8 cellular contexts compared by ENCODE assay signal in the genomic region with DNA sequence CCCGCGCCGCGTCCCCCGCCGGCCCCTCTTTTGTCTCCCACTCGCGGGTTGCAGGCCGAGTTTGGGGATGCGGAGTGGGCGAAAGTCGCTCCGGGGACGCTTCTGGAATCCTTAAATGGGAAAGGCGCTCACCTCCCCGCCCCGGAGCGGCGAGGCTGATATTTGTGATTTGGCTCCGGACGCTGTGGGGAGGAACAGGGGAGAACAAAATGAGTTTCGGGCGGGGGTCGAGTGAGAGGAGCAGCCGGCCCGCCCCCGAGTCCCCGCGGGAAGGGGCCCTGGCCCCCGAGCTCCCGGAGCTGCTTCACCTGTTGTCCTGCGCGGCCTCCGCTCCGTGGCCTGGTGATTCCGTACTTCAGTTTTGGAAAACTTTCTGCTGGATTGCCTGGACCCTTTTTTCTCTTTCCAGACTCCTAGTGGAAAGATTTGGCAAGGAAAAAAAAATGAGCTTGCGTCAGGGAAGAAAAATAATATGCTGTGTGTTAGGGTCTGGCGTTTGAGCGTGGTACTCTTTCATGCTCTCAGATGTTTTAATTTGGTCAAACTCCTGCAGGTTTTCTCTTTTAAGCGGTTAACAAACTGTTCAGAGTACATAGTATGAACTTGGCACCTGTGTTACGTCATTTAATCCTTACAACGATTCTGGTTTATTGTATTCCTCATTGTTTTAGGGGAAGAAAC. TPM values are rescaled to one million over a fixed set of nuclear protein-coding genes. Genes with fewer than 3 reads are reported as not detected.
A peak's percentile ranks its signal among the peaks of the same experiment; 100 is the strongest.
DNase-seq lines count a peak whose midpoint lies in the region; ATAC-seq and TF ChIP-seq lines count a peak whose summit lies in the region.

No MANE protein-coding gene starts in this region.

- DNase-seq in A172 (ENCODE audit: low spot score) = peak; percentile 39
- DNase-seq in NCI-H1092 treated with DMSO at 0.1 percent for 48 hours (lab: John Stamatoyannopoulos, UW) = peak; percentile 25
- no peak for DNase-seq in activated T-cell treated with anti-CD3 and anti-CD28 coated beads, Interleukin-2, amount 50 U/mL, for 24 hours
- DNase-seq in fibroblast of villous mesenchyme (ENCODE audit: low read depth) = peak; percentile 79
- peak; percentile 85 for DNase-seq in osteocyte (ENCODE audit: extremely low spot score, unreplicated experiment)
- DNase-seq in NK-92 treated with Interleukin-12 subunit alpha and Interleukin-12 subunit beta, amount 100 ng/mL, for 24 hours (lab: John Stamatoyannopoulos, UW) = no peak

- no peaks in the 10 kb centered on the region for H3K9me3 Mint-ChIP-seq in activated T-cell treated with anti-CD3 and anti-CD28 coated beads, Interleukin-2, amount 50 U/mL, for 24 hours
- no peaks in the 10 kb centered on the region for H3K9me3 Mint-ChIP-seq in osteocyte (ENCODE audit: unreplicated experiment)

- peaks cover 27% of the 10 kb centered on the region for H3K27me3 Mint-ChIP-seq in activated T-cell treated with anti-CD3 and anti-CD28 coated beads, Interleukin-2, amount 50 U/mL, for 24 hours
- H3K27me3 Mint-ChIP-seq in osteocyte (ENCODE audit: unreplicated experiment) = no peaks in the 10 kb centered on the region

- H3K27ac Mint-ChIP-seq in activated T-cell treated with anti-CD3 and anti-CD28 coated beads, Interleukin-2, amount 50 U/mL, for 24 hours = peak overlapping the region; percentile 73
- H3K27ac Mint-ChIP-seq in osteocyte (ENCODE audit: unreplicated experiment) = peak overlapping the region; percentile 93

- peak overlapping the region; percentile 85 for H3K4me3 ChIP-seq in fibroblast of villous mesenchyme (ENCODE audit: low read depth, low read length)

- H3K4me3 Mint-ChIP-seq in activated T-cell treated with anti-CD3 and anti-CD28 coated beads, Interleukin-2, amount 50 U/mL, for 24 hours = peak overlapping the region; percentile 83
- H3K4me3 Mint-ChIP-seq in osteocyte (ENCODE audit: unreplicated experiment) = peak overlapping the region; percentile 83

- ATAC-seq in GM19351 (IDR thresholded peaks at IDR 0.05; ENCODE audit: unreplicated experiment) (peak; percentile 0), GM18502 (IDR thresholded peaks at IDR 0.05; ENCODE audit: poor library complexity, unreplicated experiment) (no peak)

- peaks cover 30% of the 10 kb centered on the region for H3K4me1 Mint-ChIP-seq in activated T-cell treated with anti-CD3 and anti-CD28 coated beads, Interleukin-2, amount 50 U/mL, for 24 hours (ENCODE audit: low read depth)
- H3K4me1 Mint-ChIP-seq in osteocyte (ENCODE audit: unreplicated experiment) = peaks cover 58% of the 10 kb centered on the region

- peak; percentile 41 for TF ChIP-seq CTCF in fibroblast of villous mesenchyme (IDR thresholded peaks at IDR 0.05; ENCODE audit: insufficient read depth, low read depth, low read length)
- peak; percentile 43 for TF ChIP-seq CTCF in osteocyte (IDR thresholded peaks at IDR 0.05)

- peaks cover 3% of the 10 kb centered on the region for H3K36me3 Mint-ChIP-seq in activated T-cell treated with anti-CD3 and anti-CD28 coated beads, Interleukin-2, amount 50 U/mL, for 24 hours (ENCODE audit: low read depth)
- H3K36me3 Mint-ChIP-seq in osteocyte (ENCODE audit: unreplicated experiment) = no peaks in the 10 kb centered on the region

RNA-seq across cellular contexts. Expression of a gene that starts 0.8 kb away (rescaled TPM):
- 50.1 and 57.2 TPM in 2 replicates for total RNA-seq in A172 (2014; rRNA removed; shearing (Covaris generic))
- total RNA-seq in fibroblast of villous mesenchyme (54.4 and 70.8 TPM in 2 replicates), osteocyte (75.5 and 79.6 TPM in 2 replicates)

Comparison
In these comparisons a context has a peak if more than half of its experiments do, and no peak if none do; other contexts are left out.
1. DNase-seq: peak in A172 (single experiment), NCI-H1092 treated with DMSO at 0.1 percent for 48 hours (single experiment), fibroblast of villous mesenchyme (single experiment) and osteocyte (single experiment); none in activated T-cell treated with anti-CD3 and anti-CD28 coated beads, Interleukin-2, amount 50 U/mL, for 24 hours (single experiment) and NK-92 treated with Interleukin-12 subunit alpha and Interleukin-12 subunit beta, amount 100 ng/mL, for 24 hours (single experiment).